Comparison of ENCODE assay signal across 1 cellular context in the genomic region with DNA sequence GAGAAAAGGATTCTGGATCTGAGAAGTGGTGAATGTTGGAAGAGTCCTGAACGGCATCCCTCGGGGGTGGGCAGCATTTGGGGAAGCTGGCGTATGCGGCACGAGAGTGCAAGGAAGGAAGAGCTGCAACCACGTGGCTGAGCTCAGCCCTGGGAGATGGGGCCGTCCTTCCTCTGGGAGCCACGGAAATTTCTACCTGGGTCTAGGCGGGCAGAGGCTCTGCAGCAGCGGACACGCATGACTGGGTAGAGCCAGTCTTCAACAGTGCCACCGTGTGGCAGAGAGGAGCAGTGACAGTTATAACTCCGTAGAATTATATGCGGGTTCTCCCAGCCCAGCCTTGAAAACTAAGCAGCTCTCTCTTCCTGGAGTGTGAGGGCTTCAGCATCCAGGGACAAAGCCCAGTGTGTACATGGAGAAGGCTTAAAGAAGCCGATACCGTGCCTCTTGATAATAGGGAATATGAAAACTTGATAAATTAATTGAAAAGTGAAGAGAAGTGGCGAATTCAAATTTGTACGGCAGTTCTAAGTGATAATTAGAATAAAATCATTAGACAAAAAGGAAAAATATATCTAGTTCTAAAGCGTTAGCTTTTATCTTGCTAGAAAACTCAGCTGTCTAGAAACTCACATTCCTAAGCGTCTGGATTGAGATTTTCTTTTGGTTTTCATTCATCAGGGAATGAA.
TF ChIP-seq lines count a peak whose summit lies in the region.

No MANE protein-coding gene starts in this region.

TF ChIP-seq in HepG2, 621 proteins besides CTCF, POLR2A, EP300 and RAD21 (continued from another document and continues in another):
- no peak for TF ChIP-seq ZHX2 (IDR thresholded peaks at IDR 0.05; ENCODE audit: low read depth)
- TF ChIP-seq ZHX2 (CRISPR knock-in tag; IDR thresholded peaks at IDR 0.05; ENCODE audit: borderline replicate concordance), result no peak
- TF ChIP-seq, protein P1, sequence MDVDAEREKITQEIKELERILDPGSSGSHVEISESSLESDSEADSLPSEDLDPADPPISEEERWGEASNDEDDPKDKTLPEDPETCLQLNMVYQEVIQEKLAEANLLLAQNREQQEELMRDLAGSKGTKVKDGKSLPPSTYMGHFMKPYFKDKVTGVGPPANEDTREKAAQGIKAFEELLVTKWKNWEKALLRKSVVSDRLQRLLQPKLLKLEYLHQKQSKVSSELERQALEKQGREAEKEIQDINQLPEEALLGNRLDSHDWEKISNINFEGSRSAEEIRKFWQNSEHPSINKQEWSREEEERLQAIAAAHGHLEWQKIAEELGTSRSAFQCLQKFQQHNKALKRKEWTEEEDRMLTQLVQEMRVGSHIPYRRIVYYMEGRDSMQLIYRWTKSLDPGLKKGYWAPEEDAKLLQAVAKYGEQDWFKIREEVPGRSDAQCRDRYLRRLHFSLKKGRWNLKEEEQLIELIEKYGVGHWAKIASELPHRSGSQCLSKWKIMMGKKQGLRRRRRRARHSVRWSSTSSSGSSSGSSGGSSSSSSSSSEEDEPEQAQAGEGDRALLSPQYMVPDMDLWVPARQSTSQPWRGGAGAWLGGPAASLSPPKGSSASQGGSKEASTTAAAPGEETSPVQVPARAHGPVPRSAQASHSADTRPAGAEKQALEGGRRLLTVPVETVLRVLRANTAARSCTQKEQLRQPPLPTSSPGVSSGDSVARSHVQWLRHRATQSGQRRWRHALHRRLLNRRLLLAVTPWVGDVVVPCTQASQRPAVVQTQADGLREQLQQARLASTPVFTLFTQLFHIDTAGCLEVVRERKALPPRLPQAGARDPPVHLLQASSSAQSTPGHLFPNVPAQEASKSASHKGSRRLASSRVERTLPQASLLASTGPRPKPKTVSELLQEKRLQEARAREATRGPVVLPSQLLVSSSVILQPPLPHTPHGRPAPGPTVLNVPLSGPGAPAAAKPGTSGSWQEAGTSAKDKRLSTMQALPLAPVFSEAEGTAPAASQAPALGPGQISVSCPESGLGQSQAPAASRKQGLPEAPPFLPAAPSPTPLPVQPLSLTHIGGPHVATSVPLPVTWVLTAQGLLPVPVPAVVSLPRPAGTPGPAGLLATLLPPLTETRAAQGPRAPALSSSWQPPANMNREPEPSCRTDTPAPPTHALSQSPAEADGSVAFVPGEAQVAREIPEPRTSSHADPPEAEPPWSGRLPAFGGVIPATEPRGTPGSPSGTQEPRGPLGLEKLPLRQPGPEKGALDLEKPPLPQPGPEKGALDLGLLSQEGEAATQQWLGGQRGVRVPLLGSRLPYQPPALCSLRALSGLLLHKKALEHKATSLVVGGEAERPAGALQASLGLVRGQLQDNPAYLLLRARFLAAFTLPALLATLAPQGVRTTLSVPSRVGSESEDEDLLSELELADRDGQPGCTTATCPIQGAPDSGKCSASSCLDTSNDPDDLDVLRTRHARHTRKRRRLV (CRISPR knock-in tag; IDR thresholded peaks at IDR 0.05), result no peak; the same call in 1 of the 2 replicates
- no peak for TF ChIP-seq AGO1 (IDR thresholded peaks at IDR 0.05; ENCODE audit: low read depth, low read length, poor library complexity, severe bottlenecking)
- TF ChIP-seq ZNF782 (CRISPR knock-in tag; IDR thresholded peaks at IDR 0.05; ENCODE audit: borderline replicate concordance), result 0 out of 2 replicates have a peak, but pooled peaks have one; percentile 61
- TF ChIP-seq HMGA1 (CRISPR knock-in tag; conservative IDR thresholded peaks at IDR 0.05), result no peak
- TF ChIP-seq ZNF772 (CRISPR knock-in tag; IDR thresholded peaks at IDR 0.05), result no peak; the same call in 1 of the 2 replicates
- no peak for TF ChIP-seq ZNF180 (CRISPR knock-in tag; IDR thresholded peaks at IDR 0.05; ENCODE audit: borderline replicate concordance, low read depth)
- no peak for TF ChIP-seq SUZ12 (IDR thresholded peaks at IDR 0.05; ENCODE audit: low read depth, low read length)
- no peak; the same call in 1 of the 2 replicates for TF ChIP-seq KLF11 (CRISPR knock-in tag; IDR thresholded peaks at IDR 0.05)
- TF ChIP-seq XBP1 (CRISPR knock-in tag; IDR thresholded peaks at IDR 0.05), result no peak
- TF ChIP-seq, protein P2, sequence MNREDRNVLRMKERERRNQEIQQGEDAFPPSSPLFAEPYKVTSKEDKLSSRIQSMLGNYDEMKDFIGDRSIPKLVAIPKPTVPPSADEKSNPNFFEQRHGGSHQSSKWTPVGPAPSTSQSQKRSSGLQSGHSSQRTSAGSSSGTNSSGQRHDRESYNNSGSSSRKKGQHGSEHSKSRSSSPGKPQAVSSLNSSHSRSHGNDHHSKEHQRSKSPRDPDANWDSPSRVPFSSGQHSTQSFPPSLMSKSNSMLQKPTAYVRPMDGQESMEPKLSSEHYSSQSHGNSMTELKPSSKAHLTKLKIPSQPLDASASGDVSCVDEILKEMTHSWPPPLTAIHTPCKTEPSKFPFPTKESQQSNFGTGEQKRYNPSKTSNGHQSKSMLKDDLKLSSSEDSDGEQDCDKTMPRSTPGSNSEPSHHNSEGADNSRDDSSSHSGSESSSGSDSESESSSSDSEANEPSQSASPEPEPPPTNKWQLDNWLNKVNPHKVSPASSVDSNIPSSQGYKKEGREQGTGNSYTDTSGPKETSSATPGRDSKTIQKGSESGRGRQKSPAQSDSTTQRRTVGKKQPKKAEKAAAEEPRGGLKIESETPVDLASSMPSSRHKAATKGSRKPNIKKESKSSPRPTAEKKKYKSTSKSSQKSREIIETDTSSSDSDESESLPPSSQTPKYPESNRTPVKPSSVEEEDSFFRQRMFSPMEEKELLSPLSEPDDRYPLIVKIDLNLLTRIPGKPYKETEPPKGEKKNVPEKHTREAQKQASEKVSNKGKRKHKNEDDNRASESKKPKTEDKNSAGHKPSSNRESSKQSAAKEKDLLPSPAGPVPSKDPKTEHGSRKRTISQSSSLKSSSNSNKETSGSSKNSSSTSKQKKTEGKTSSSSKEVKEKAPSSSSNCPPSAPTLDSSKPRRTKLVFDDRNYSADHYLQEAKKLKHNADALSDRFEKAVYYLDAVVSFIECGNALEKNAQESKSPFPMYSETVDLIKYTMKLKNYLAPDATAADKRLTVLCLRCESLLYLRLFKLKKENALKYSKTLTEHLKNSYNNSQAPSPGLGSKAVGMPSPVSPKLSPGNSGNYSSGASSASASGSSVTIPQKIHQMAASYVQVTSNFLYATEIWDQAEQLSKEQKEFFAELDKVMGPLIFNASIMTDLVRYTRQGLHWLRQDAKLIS (CRISPR knock-in tag; IDR thresholded peaks at IDR 0.05), result no peak
- no peak for TF ChIP-seq MEF2D (CRISPR knock-in tag; IDR thresholded peaks at IDR 0.05)
- TF ChIP-seq ZNF589 (CRISPR knock-in tag; conservative IDR thresholded peaks at IDR 0.05), result no peak
- 0 out of 2 replicates have a peak, but pooled peaks have one; percentile 41 for TF ChIP-seq ZNF572 (CRISPR knock-in tag; IDR thresholded peaks at IDR 0.05)
- no peak for TF ChIP-seq MTA3 (CRISPR knock-in tag; IDR thresholded peaks at IDR 0.05)
- TF ChIP-seq ZNF207 (IDR thresholded peaks at IDR 0.05; ENCODE audit: borderline replicate concordance), result no peak
- TF ChIP-seq ZFYVE20 (CRISPR knock-in tag; IDR thresholded peaks at IDR 0.05; ENCODE audit: borderline replicate concordance, low read depth), result no peak
- TF ChIP-seq TGIF2 (CRISPR knock-in tag; IDR thresholded peaks at IDR 0.05), result no peak
- no peak for TF ChIP-seq ZNF761 (CRISPR knock-in tag; conservative IDR thresholded peaks at IDR 0.05)
- no peak; the same call in 1 of the 2 replicates for TF ChIP-seq ZNF879 (CRISPR knock-in tag; IDR thresholded peaks at IDR 0.05)
- TF ChIP-seq ADNP (CRISPR knock-in tag; IDR thresholded peaks at IDR 0.05), result no peak
- no peak for TF ChIP-seq RFX3 (CRISPR knock-in tag; IDR thresholded peaks at IDR 0.05)
- TF ChIP-seq ZNF660 (CRISPR knock-in tag; IDR thresholded peaks at IDR 0.05; ENCODE audit: borderline replicate concordance, low read depth), result no peak
- no peak for TF ChIP-seq ZNF142 (CRISPR knock-in tag; IDR thresholded peaks at IDR 0.05)
- no peak for TF ChIP-seq ZNF713 (CRISPR knock-in tag; IDR thresholded peaks at IDR 0.05)
- TF ChIP-seq PLSCR1 (CRISPR knock-in tag; IDR thresholded peaks at IDR 0.05; ENCODE audit: borderline replicate concordance), result no peak
- no peak for TF ChIP-seq ZFP90 (CRISPR knock-in tag; IDR thresholded peaks at IDR 0.05; ENCODE audit: borderline replicate concordance)
